ENCODE assay signal across 16 cellular contexts in genomic region chr5:67619636-67620035, GRCh38.
DNase-seq lines count a peak whose midpoint lies in the region; ATAC-seq, FAIRE-seq and TF ChIP-seq lines count a peak whose summit lies in the region.
"Had no signal": no experiment of that assay in that cellular context is flagged by ENCODE, and none has a peak within 500 bp of the region (broad histone marks: within the 10 kb centered on the region; RNA-seq: fewer than 3 reads in every experiment).

No MANE protein-coding gene starts in this region.

- TF ChIP-seq RAD21 in GM12878 (IDR thresholded peaks at IDR 0.05; ENCODE audit: insufficient read depth, low read depth, low read length) = no peak

- POLR2A ChIA-PET in GM12878 (lab: Charles Lee) = no interaction called here

- H2BK5ac ChIP-seq in mesenchymal stem cell (ENCODE audit: low read depth, low read length, poor library complexity, severe bottlenecking) = no peak overlapping the region
- H2BK5ac ChIP-seq in trophoblast cell (ENCODE audit: low read depth, low read length, poor library complexity) = no peak overlapping the region

- SMC1A ChIA-PET in GM12878 (lab: Charles Lee; ENCODE audit: uncharacterized antibody, unreplicated experiment) = no interaction called here

- H3K23ac ChIP-seq in mesenchymal stem cell (ENCODE audit: low read length in 2 of 2) (no peak overlapping the region), trophoblast cell (ENCODE audit: low read length) (no peak overlapping the region)

- in situ Hi-C loops in GM12878 (cut with MboI) = no loop called here

- H3K27ac ChIP-seq in GM12878 (ENCODE audit: control insufficient read depth, insufficient read depth) (no peak overlapping the region), mesenchymal stem cell (ENCODE audit: low read length, poor library complexity, severe bottlenecking) (no peak overlapping the region), trophoblast cell (ENCODE audit: low read depth, low read length) (no peak overlapping the region), vagina (peak overlapping the region; percentile 56)
- H3K27ac ChIP-seq: HL-60 had no signal

- no peak for TF ChIP-seq EP300 in GM12878 (IDR thresholded peaks at IDR 0.05; ENCODE audit: borderline replicate concordance in 1 of 2, control insufficient read depth in 1 of 2, low read depth in 2 of 2, low read length in 2 of 2)

- no peak for DNase-seq in GM12878 (ENCODE audit: low read depth, low spot score)
- DNase-seq in mesenchymal stem cell = no peak
- no peak for DNase-seq in trophoblast cell
- no peak for DNase-seq in vagina (ENCODE audit: extremely low spot score in 2 of 2)
- no peak for DNase-seq in left ventricle myocardium superior
- no peak for DNase-seq in D341Med (ENCODE audit: low spot score)
- DNase-seq: Caco-2; CD8-positive, alpha-beta T cell; GOT3; HFFc6 had no signal

- no peak overlapping the region for H4K12ac ChIP-seq in trophoblast cell (ENCODE audit: low read depth, low read length)

- no TSS peak for BruUV-seq in GM12878 (replicated peaks; lab: Mats Ljungman, UMichigan)

- H3K4ac ChIP-seq in mesenchymal stem cell (ENCODE audit: low read depth in 1 of 2, low read length in 2 of 2) (no peak overlapping the region), trophoblast cell (ENCODE audit: low read depth, low read length) (no peak overlapping the region)

- no peak overlapping the region for H3K4me3 ChIP-seq in GM12878
- no peak overlapping the region for H3K4me3 ChIP-seq in mesenchymal stem cell (ENCODE audit: insufficient read depth in 1 of 2, low read depth in 1 of 2, low read length in 2 of 2)
- H3K4me3 ChIP-seq in trophoblast cell (ENCODE audit: low read depth, low read length) = no peak overlapping the region
- no peak overlapping the region for H3K4me3 ChIP-seq in vagina
- H3K4me3 ChIP-seq: HAP-1, K562 had no signal

- peak overlapping the region; percentile 62 for H4K8ac ChIP-seq in mesenchymal stem cell (ENCODE audit: low read length)
- H4K8ac ChIP-seq in trophoblast cell (ENCODE audit: low read depth, low read length) = no peak overlapping the region

- no peaks in the 10 kb centered on the region for H3K79me2 ChIP-seq in GM12878 (ENCODE audit: control insufficient read depth, insufficient read depth, low read length)
- no peaks in the 10 kb centered on the region for H3K79me2 ChIP-seq in trophoblast cell (ENCODE audit: control insufficient read depth, insufficient read depth, low read length, poor library complexity)

- H2BK120ac ChIP-seq in mesenchymal stem cell (ENCODE audit: low read depth, low read length) (peak overlapping the region; percentile 30), trophoblast cell (ENCODE audit: insufficient read depth, low read length, poor library complexity) (no peak overlapping the region)

- H2BK12ac ChIP-seq in mesenchymal stem cell (ENCODE audit: low read length in 2 of 2) (peak overlapping the region in 1 of 2 experiments; percentile 76), trophoblast cell (ENCODE audit: low read length) (peak overlapping the region; percentile 55)

- intact Hi-C loops in GM12878 (cut with micrococcal nuclease; ENCODE audit: unreplicated experiment) (no loop called here), vagina (cut with DNase I) (no loop called here), left ventricle myocardium superior (cut with micrococcal nuclease) (no loop called here)

- 60% methylated on average over 4 of the region's 4 CpGs for WGBS in GM12878 (ENCODE audit: insufficient coverage, insufficient replicate concordance, low lambda C conversion rate, missing lambda C conversion rate)
- WGBS in mesenchymal stem cell = 67% methylated on average over 3 of the region's 4 CpGs
- no CpG with 5 or more reads among the region's 4 CpGs for WGBS in trophoblast cell (ENCODE audit: extremely low coverage, insufficient coverage, insufficient read length)

- H3K79me1 ChIP-seq in mesenchymal stem cell (replicated peaks; ENCODE audit: low read length, poor library complexity, severe bottlenecking) (no peaks in the 10 kb centered on the region), trophoblast cell (ENCODE audit: low read length) (no peaks in the 10 kb centered on the region)

- H3K4me2 ChIP-seq in GM12878 (ENCODE audit: control insufficient read depth, insufficient read depth) (no peak overlapping the region), mesenchymal stem cell (ENCODE audit: low read length, poor library complexity, severe bottlenecking) (no peak overlapping the region), trophoblast cell (ENCODE audit: low read length) (no peak overlapping the region)

- H2AFZ ChIP-seq in GM12878 (ENCODE audit: control insufficient read depth, low read depth, low read length) (no peak overlapping the region), mesenchymal stem cell (ENCODE audit: low read depth, low read length) (no peak overlapping the region), trophoblast cell (ENCODE audit: insufficient read depth, low read length, poor library complexity) (no peak overlapping the region)

- TF ChIP-seq POLR2A in GM12878 (IDR thresholded peaks at IDR 0.05; ENCODE audit: low read depth, low read length) = no peak
- TF ChIP-seq POLR2A in vagina (IDR thresholded peaks at IDR 0.05) = no peak

- no peak overlapping the region for H4K91ac ChIP-seq in mesenchymal stem cell (ENCODE audit: low read length)
- H4K91ac ChIP-seq in trophoblast cell (ENCODE audit: low read depth, low read length) = no peak overlapping the region

- H2AK5ac ChIP-seq in mesenchymal stem cell (ENCODE audit: low read length, severe bottlenecking) (no peak overlapping the region), trophoblast cell (ENCODE audit: low read length) (no peak overlapping the region)

- H2BK15ac ChIP-seq in mesenchymal stem cell (ENCODE audit: low read depth, poor library complexity, severe bottlenecking) = peak overlapping the region; percentile 60

- H3K36me3 ChIP-seq in GM12878 (ENCODE audit: control insufficient read depth in 2 of 2, insufficient read depth in 2 of 2, low read length in 1 of 2) (no peaks in the 10 kb centered on the region), mesenchymal stem cell (ENCODE audit: control insufficient read depth in 1 of 2, insufficient read depth in 2 of 2, low read depth in 1 of 2, low read length in 2 of 2) (no peaks in the 10 kb centered on the region), trophoblast cell (ENCODE audit: control insufficient read depth in 1 of 2, insufficient read depth in 2 of 2, low read length in 2 of 2) (no peaks in the 10 kb centered on the region), vagina (no peaks in the 10 kb centered on the region)
- H3K36me3 ChIP-seq: HAP-1 had no signal

- FAIRE-seq in GM12878 (lab: Jason Lieb, UNC) = no peak
- FAIRE-seq: GM12891, K562 had no signal

- ATAC-seq in GM12878 (peak; percentile 71), HG02884 (IDR thresholded peaks at IDR 0.05; ENCODE audit: unreplicated experiment) (no peak), HG03196 (IDR thresholded peaks at IDR 0.05; ENCODE audit: unreplicated experiment) (no peak), left ventricle myocardium superior (no peak)
- ATAC-seq: CD8-positive, alpha-beta T cell; K562 had no signal

- CTCF ChIA-PET in GM12878 (lab: Yijun Ruan, JAX) = no interaction called here

- H3K27me3 ChIP-seq in GM12878 (replicated peaks in 1 of 2; ENCODE audit: control insufficient read depth in 2 of 2, insufficient read depth in 2 of 2, low read length in 1 of 2) (no peaks in the 10 kb centered on the region), mesenchymal stem cell (ENCODE audit: control insufficient read depth in 1 of 2, insufficient read depth in 1 of 2, low read length in 2 of 2) (peaks cover 0 to 3% of the 10 kb centered on the region in 2 experiments), trophoblast cell (ENCODE audit: insufficient read depth, low read length) (no peaks in the 10 kb centered on the region), vagina (no peaks in the 10 kb centered on the region)

- H3K14ac ChIP-seq in mesenchymal stem cell (ENCODE audit: low read length in 2 of 2) (no peak overlapping the region), trophoblast cell (ENCODE audit: low read length) (no peak overlapping the region)

- H3K18ac ChIP-seq in mesenchymal stem cell (ENCODE audit: low read depth in 1 of 2, low read length in 2 of 2) (peak overlapping the region in 1 of 2 experiments; percentile 23), trophoblast cell (ENCODE audit: low read length) (no peak overlapping the region)

- RAD21 ChIA-PET in GM12878 (lab: Charles Lee; ENCODE audit: unreplicated experiment) = no interaction called here

- no peaks in the 10 kb centered on the region for H3K4me1 ChIP-seq in GM12878 (ENCODE audit: control insufficient read depth, insufficient read depth, low read length)
- H3K4me1 ChIP-seq in mesenchymal stem cell (ENCODE audit: control insufficient read depth, insufficient read depth, low read depth, low read length) = no peaks in the 10 kb centered on the region
- H3K4me1 ChIP-seq in trophoblast cell (ENCODE audit: control insufficient read depth in 1 of 2, insufficient read depth in 2 of 2, low read length in 2 of 2) = peaks cover 2 to 5% of the 10 kb centered on the region in 2 experiments
- peaks cover 53% of the 10 kb centered on the region for H3K4me1 ChIP-seq in vagina
- H3K4me1 ChIP-seq: HAP-1 had no signal

- no peaks in the 10 kb centered on the region for H4K20me1 ChIP-seq in GM12878 (ENCODE audit: control insufficient read depth, insufficient read depth)

- H3K9me3 ChIP-seq in GM12878 (replicated peaks; ENCODE audit: control insufficient read depth, insufficient read depth, low read length) = no peaks in the 10 kb centered on the region
- no peaks in the 10 kb centered on the region for H3K9me3 ChIP-seq in mesenchymal stem cell (ENCODE audit: control insufficient read depth, low read length)
- H3K9me3 ChIP-seq in trophoblast cell (ENCODE audit: insufficient read depth, low read depth, low read length) = no peaks in the 10 kb centered on the region
- H3K9me3 ChIP-seq in vagina = no peaks in the 10 kb centered on the region
- H3K9me3 ChIP-seq: Caco-2, HAP-1 had no signal

- H3K9ac ChIP-seq in GM12878 (ENCODE audit: control insufficient read depth, insufficient read depth, low read length) (no peak overlapping the region), mesenchymal stem cell (ENCODE audit: low read length) (no peak overlapping the region), trophoblast cell (ENCODE audit: low read length) (no peak overlapping the region)

- no peak for TF ChIP-seq CTCF in GM12878 (IDR thresholded peaks at IDR 0.05 in 2 of 3, conservative IDR thresholded peaks at IDR 0.05 in 1 of 3; ENCODE audit: control insufficient read depth in 2 of 3, extremely low read depth in 1 of 3, insufficient read depth in 1 of 3, low read depth in 3 of 3, low read length in 3 of 3)
- TF ChIP-seq CTCF in vagina (IDR thresholded peaks at IDR 0.05) = no peak
